Comparison of ENCODE assay signal across 9 cellular contexts in genomic region chr9:93468763-93469456, GRCh38. TPM values are rescaled to one million over a fixed set of nuclear protein-coding genes. Genes with fewer than 3 reads are reported as not detected.
DNase-seq lines count a peak whose midpoint lies in the region; ATAC-seq and TF ChIP-seq lines count a peak whose summit lies in the region.
"Had no signal": no experiment of that assay in that cellular context is flagged by ENCODE, and none has a peak within 500 bp of the region (broad histone marks: within the 10 kb centered on the region; RNA-seq: fewer than 3 reads in every experiment).

No MANE protein-coding gene starts in this region.

- H3K9me3 Mint-ChIP-seq in natural killer cell treated with Interleukin-12 subunit alpha and Interleukin-12 subunit beta and Interleukin-15 and Interleukin-18, amount 100 ng/mL, for 72 hours: no peaks in the 10 kb centered on the region

- no peak for TF ChIP-seq POLR2A in erythroblast (IDR thresholded peaks at IDR 0.05; ENCODE audit: low read length)

- peak overlapping the region; percentile 82 for H3K4me3 Mint-ChIP-seq in natural killer cell treated with Interleukin-12 subunit alpha and Interleukin-12 subunit beta and Interleukin-15 and Interleukin-18, amount 100 ng/mL, for 72 hours

- ATAC-seq in natural killer cell treated with Interleukin-12 subunit alpha and Interleukin-12 subunit beta and Interleukin-15 and Interleukin-18, amount 100 ng/mL, for 72 hours: peak; percentile 33 to 60

- no peaks in the 10 kb centered on the region for H3K36me3 Mint-ChIP-seq in natural killer cell treated with Interleukin-12 subunit alpha and Interleukin-12 subunit beta and Interleukin-15 and Interleukin-18, amount 100 ng/mL, for 72 hours

- H3K27me3 Mint-ChIP-seq in natural killer cell treated with Interleukin-12 subunit alpha and Interleukin-12 subunit beta and Interleukin-15 and Interleukin-18, amount 100 ng/mL, for 72 hours: no peaks in the 10 kb centered on the region

- H3K27ac Mint-ChIP-seq in natural killer cell treated with Interleukin-12 subunit alpha and Interleukin-12 subunit beta and Interleukin-15 and Interleukin-18, amount 100 ng/mL, for 72 hours: peak overlapping the region; percentile 75 to 89

- DNase-seq in AG20443 (ENCODE audit: low spot score): peak; percentile 65
- DNase-seq in NCI-H748 (lab: John Stamatoyannopoulos, UW; ENCODE audit: unreplicated experiment): peak; percentile 31
- peak; percentile 47 to 51 for DNase-seq in erythroblast (lab: John Stamatoyannopoulos, UW)
- no peak for DNase-seq in natural killer cell treated with Interleukin-12 subunit alpha and Interleukin-12 subunit beta and Interleukin-15 and Interleukin-18, amount 100 ng/mL, for 72 hours (ENCODE audit: low spot score)
- no peak for DNase-seq in dedifferentiated amniotic fluid mesenchymal stem cell (ENCODE audit: extremely low spot score)
- DNase-seq in NCI-H526 treated with DMSO at 0.1 percent for 48 hours (lab: John Stamatoyannopoulos, UW): no peak
- DNase-seq in NOMO-1 (lab: John Stamatoyannopoulos, UW; ENCODE audit: unreplicated experiment in 2 of 2): no peak
- DNase-seq in cerebellar nuclear complex (lab: John Stamatoyannopoulos, UW): no peak
- DNase-seq: retina had no signal

- peaks cover 62 to 64% of the 10 kb centered on the region in 2 donors for H3K4me1 Mint-ChIP-seq in natural killer cell treated with Interleukin-12 subunit alpha and Interleukin-12 subunit beta and Interleukin-15 and Interleukin-18, amount 100 ng/mL, for 72 hours (ENCODE audit: low read depth in 2 of 2)

RNA-seq across cellular contexts. Expression of gene FAM120AOS, which starts 15.5 kb away (rescaled TPM):
- total RNA-seq in natural killer cell treated with Interleukin-12 subunit alpha and Interleukin-12 subunit beta and Interleukin-15 and Interleukin-18, amount 100 ng/mL, for 72 hours: 10 to 100 TPM; 28.6 to 36.0 TPM

RNA-seq across cellular contexts. Expression of gene FAM120A, which starts 17.4 kb away (rescaled TPM):
- total RNA-seq in natural killer cell treated with Interleukin-12 subunit alpha and Interleukin-12 subunit beta and Interleukin-15 and Interleukin-18, amount 100 ng/mL, for 72 hours: 100 to 1,000 TPM; 138 to 154 TPM

Comparison
In these comparisons a context has a peak if more than half of its experiments do, and no peak if none do; other contexts are left out.
1. DNase-seq: peak in AG20443 (single experiment), NCI-H748 (single experiment) and erythroblast (2 of 2); none in natural killer cell treated with Interleukin-12 subunit alpha and Interleukin-12 subunit beta and Interleukin-15 and Interleukin-18, amount 100 ng/mL, for 72 hours (single experiment), dedifferentiated amniotic fluid mesenchymal stem cell (single experiment), NCI-H526 treated with DMSO at 0.1 percent for 48 hours (single experiment), NOMO-1 (0 of 2) and cerebellar nuclear complex (0 of 2).